19 cellular contexts compared by ENCODE assay signal in genomic region chr6:144027927-144028587, GRCh38.
"Had no signal": no experiment of that assay in that cellular context is flagged by ENCODE, and none has a peak within 500 bp of the region (broad histone marks: within the 10 kb centered on the region; RNA-seq: fewer than 3 reads in every experiment).

No MANE protein-coding gene starts in this region.

- H3K4me3 Mint-ChIP-seq: naive thymus-derived CD4-positive, alpha-beta T cell; stimulated activated memory B cell treated with anti-CD40 and anti-IgM and Interleukin-4, amounts not matched to agents 10 μg/mL and 1 μg/mL and 100 μg/mL, for 72 hours; type B pancreatic cell had no signal

- H3K4me2 ChIP-seq: hepatocyte had no signal

- H3K9me3 ChIP-seq: adrenal gland, neutrophil, right atrium auricular region had no signal

- H2AFZ ChIP-seq: hepatocyte had no signal

- H3K4me1 Mint-ChIP-seq: naive thymus-derived CD4-positive, alpha-beta T cell; stimulated activated memory B cell treated with anti-CD40 and anti-IgM and Interleukin-4, amounts not matched to agents 10 μg/mL and 1 μg/mL and 100 μg/mL, for 72 hours had no signal

- H3K27ac Mint-ChIP-seq: activated T-helper 2 cell treated with anti-CD3 and anti-CD28 coated beads, Interferon-gamma antibody, Interleukin-2, Interleukin-4, amounts not matched to agents 10 μg/mL and 5 μg/mL and 100 μg/mL, durations not matched to agents 14 hours and 24 hours and 36 hours; naive thymus-derived CD4-positive, alpha-beta T cell; stimulated activated memory B cell treated with anti-CD40 and anti-IgM and Interleukin-4, amounts not matched to agents 10 μg/mL and 1 μg/mL and 100 μg/mL, for 72 hours; type B pancreatic cell had no signal

- H3K79me2 ChIP-seq: hepatocyte had no signal

- H3K27me3 Mint-ChIP-seq: stimulated activated memory B cell treated with anti-CD40 and anti-IgM and Interleukin-4, amounts not matched to agents 10 μg/mL and 1 μg/mL and 100 μg/mL, for 72 hours; type B pancreatic cell had no signal

- H3K27me3 ChIP-seq: adrenal gland, hepatocyte, neutrophil, right atrium auricular region had no signal

- H3K27ac ChIP-seq: adrenal gland, coronary artery, epithelial cell of prostate, hepatocyte, neutrophil, right atrium auricular region, skin epidermis had no signal

- DNase-seq: activated CD4-positive, alpha-beta T cell treated with anti-CD3 and anti-CD28 coated beads, Interleukin-2, amount 50 U/mL, for 1 hour; activated naive CD4-positive, alpha-beta T cell treated with anti-CD3 and anti-CD28 coated beads, Interleukin-2, amount 50 U/mL, for 16 hours; activated T-cell treated with anti-CD3 and anti-CD28 coated beads for 4 hours; adrenal gland; caudate nucleus; effector CD4-positive, alpha-beta T cell; kidney glomerular epithelial cell; naive thymus-derived CD4-positive, alpha-beta T cell; posterior cingulate gyrus had no signal

- H3K4me1 ChIP-seq: adrenal gland, right atrium auricular region had no signal

- H3K36me3 ChIP-seq: adrenal gland, neutrophil, right atrium auricular region had no signal

- ATAC-seq: naive thymus-derived CD4-positive, alpha-beta T cell; stimulated activated memory B cell treated with anti-CD40 and anti-IgM and Interleukin-4, amounts not matched to agents 10 μg/mL and 1 μg/mL and 100 μg/mL, for 72 hours had no signal

- H3K4me3 ChIP-seq: adrenal gland, coronary artery, hepatocyte, lung, right atrium auricular region, skin epidermis had no signal
